1 cellular context compared by ENCODE assay signal in genomic region chr12:53159195-53159834, GRCh38.
TF ChIP-seq lines count a peak whose summit lies in the region.

No MANE protein-coding gene starts in this region.

TF ChIP-seq in GM12878, 131 proteins besides CTCF, POLR2A, EP300 and RAD21 (continued from another document):
- TF ChIP-seq PRDM15 (CRISPR knock-in tag; IDR thresholded peaks at IDR 0.05) (no peak), NR2F1 (conservative IDR thresholded peaks at IDR 0.05) (no peak), HDAC6 (IDR thresholded peaks at IDR 0.05; ENCODE audit: unreplicated experiment) (no peak), SREBF2 (IDR thresholded peaks at IDR 0.05; ENCODE audit: low read length) (no peak), FOXK2 (IDR thresholded peaks at IDR 0.05) (no peak), HDAC2 (IDR thresholded peaks at IDR 0.05) (no peak), WRNIP1 (IDR thresholded peaks at IDR 0.05; ENCODE audit: borderline replicate concordance, low read depth, low read length) (0 out of 2 replicates have a peak, but pooled peaks have one; percentile 88), TCF7 (IDR thresholded peaks at IDR 0.05; ENCODE audit: borderline replicate concordance) (no peak), ZNF592 (IDR thresholded peaks at IDR 0.05) (no peak), MLLT1 (IDR thresholded peaks at IDR 0.05) (0 out of 2 replicates have a peak, but pooled peaks have one; percentile 47), NBN (IDR thresholded peaks at IDR 0.05) (peak; percentile 78; the same call in 1 of the 2 replicates), CUX1 (IDR thresholded peaks at IDR 0.05; ENCODE audit: insufficient replicate concordance, low read depth, low read length) (no peak), CREB1 (IDR thresholded peaks at IDR 0.05; ENCODE audit: low read depth) (no peak), BMI1 (IDR thresholded peaks at IDR 0.05; ENCODE audit: borderline replicate concordance) (no peak), BCL3 (IDR thresholded peaks at IDR 0.05; ENCODE audit: borderline replicate concordance, insufficient read depth, low read depth, low read length, poor library complexity, severe bottlenecking) (no peak), POU2F2 (IDR thresholded peaks at IDR 0.05; ENCODE audit: borderline replicate concordance, low read depth, low read length) (no peak), CEBPB (IDR thresholded peaks at IDR 0.05; ENCODE audit: borderline replicate concordance in 1 of 2, low read depth in 2 of 2, low read length in 2 of 2) (0 out of 4 replicates have a peak, but pooled peaks of 1 of the 2 experiments have one; percentile 22), IKZF1 (conservative IDR thresholded peaks at IDR 0.05) (0 out of 2 replicates have a peak, but pooled peaks have one; percentile 25), CHD1 (IDR thresholded peaks at IDR 0.05; ENCODE audit: low read depth, low read length) (no peak), ZBTB40 (IDR thresholded peaks at IDR 0.05; ENCODE audit: borderline replicate concordance) (no peak), JUNB (IDR thresholded peaks at IDR 0.05) (no peak), CHD2 (IDR thresholded peaks at IDR 0.05; ENCODE audit: borderline replicate concordance, low read depth, low read length) (0 out of 2 replicates have a peak, but pooled peaks have one; percentile 13), ATF3 (IDR thresholded peaks at IDR 0.05; ENCODE audit: borderline replicate concordance, extremely low read depth, low read depth, low read length) (no peak), NFYA (IDR thresholded peaks at IDR 0.05; ENCODE audit: borderline replicate concordance, low read depth, low read length) (no peak), USF1 (IDR thresholded peaks at IDR 0.05; ENCODE audit: borderline replicate concordance, extremely low read length, insufficient read depth, low read depth, low read length) (no peak), PBX3 (IDR thresholded peaks at IDR 0.05; ENCODE audit: insufficient replicate concordance, low read depth, low read length) (no peak), RFX5 (IDR thresholded peaks at IDR 0.05; ENCODE audit: low read depth, low read length) (0 out of 2 replicates have a peak, but pooled peaks have one; percentile 13)
